28 cellular contexts compared by ENCODE assay signal in genomic region chr6:104630522-104630921, GRCh38.
"Had no signal": no experiment of that assay in that cellular context is flagged by ENCODE, and none has a peak within 500 bp of the region (broad histone marks: within the 10 kb centered on the region; RNA-seq: fewer than 3 reads in every experiment).

No MANE protein-coding gene starts in this region.

- H3K9me3 ChIP-seq: neutrophil, right lobe of liver, thoracic aorta, transverse colon, upper lobe of right lung, vagina had no signal

- H3K27me3 Mint-ChIP-seq: progenitor cell of endocrine pancreas had no signal

- H3K36me3 ChIP-seq: heart right ventricle, neutrophil, right lobe of liver, thoracic aorta, transverse colon, upper lobe of right lung, vagina had no signal

- H3K9ac ChIP-seq: parathyroid adenoma had no signal

- H3K27me3 ChIP-seq: heart right ventricle, neutrophil, right lobe of liver, transverse colon, upper lobe of right lung, vagina had no signal

- H3K27ac ChIP-seq: heart right ventricle, neutrophil, parathyroid adenoma, right lobe of liver, thoracic aorta, transverse colon, upper lobe of right lung, vagina had no signal

- H2AFZ ChIP-seq: parathyroid adenoma had no signal

- H3K9me3 Mint-ChIP-seq: effector memory CD8-positive, alpha-beta T cell; neural crest cell; stimulated activated naive CD8-positive, alpha-beta T cell treated with anti-CD3 and anti-CD28 coated beads, Interleukin-15, Interleukin-2, amounts not matched to agents 100 ng/mL and 50 ng/mL, for 24 hours had no signal

- DNase-seq: cerebellar nuclear complex; cortex of kidney; effector memory CD8-positive, alpha-beta T cell; erythroblast; heart right ventricle; hypothalamus; immature natural killer cell; islet precursor cell; kidney glomerular epithelial cell; left colon; left ventricle myocardium superior; mesenchymal stem cell; natural killer cell; right lobe of liver; small intestine; stimulated activated CD4-positive, alpha-beta T cell treated with anti-CD3 and anti-CD28 coated beads, Interleukin-15, amount 100 ng/mL, for 24 hours; stimulated activated CD4-positive, alpha-beta T cell treated with anti-CD3 and anti-CD28 coated beads, Interleukin-2, amount 100 ng/mL, for 48 hours; stimulated activated naive B cell treated with anti-CD40 and anti-IgM and Interleukin-4, amounts not matched to agents 10 μg/mL and 1 μg/mL and 100 μg/mL, for 72 hours; transverse colon; upper lobe of right lung had no signal

- H3K4me1 ChIP-seq: parathyroid adenoma, right lobe of liver, upper lobe of right lung, vagina had no signal

- H3K4me3 ChIP-seq: heart right ventricle, lung, right lobe of liver, thoracic aorta, transverse colon, upper lobe of right lung, vagina had no signal

- H3K36me3 Mint-ChIP-seq: immature natural killer cell; natural killer cell; stimulated activated naive B cell treated with anti-CD40 and anti-IgM and Interleukin-4, amounts not matched to agents 10 μg/mL and 1 μg/mL and 100 μg/mL, for 72 hours had no signal

- H3K27ac Mint-ChIP-seq: effector memory CD8-positive, alpha-beta T cell; immature natural killer cell; natural killer cell; progenitor cell of endocrine pancreas; stimulated activated naive B cell treated with anti-CD40 and anti-IgM and Interleukin-4, amounts not matched to agents 10 μg/mL and 1 μg/mL and 100 μg/mL, for 72 hours; stimulated activated naive CD8-positive, alpha-beta T cell treated with anti-CD3 and anti-CD28 coated beads, Interleukin-15, Interleukin-2, amounts not matched to agents 100 ng/mL and 50 ng/mL, for 24 hours had no signal

- H3K4me1 Mint-ChIP-seq: immature natural killer cell; natural killer cell; neural crest cell; stimulated activated naive B cell treated with anti-CD40 and anti-IgM and Interleukin-4, amounts not matched to agents 10 μg/mL and 1 μg/mL and 100 μg/mL, for 72 hours had no signal

- H3K4me3 Mint-ChIP-seq: effector memory CD8-positive, alpha-beta T cell; immature natural killer cell; natural killer cell; neural crest cell; stimulated activated naive B cell treated with anti-CD40 and anti-IgM and Interleukin-4, amounts not matched to agents 10 μg/mL and 1 μg/mL and 100 μg/mL, for 72 hours; stimulated activated naive CD8-positive, alpha-beta T cell treated with anti-CD3 and anti-CD28 coated beads, Interleukin-15, Interleukin-2, amounts not matched to agents 100 ng/mL and 50 ng/mL, for 24 hours had no signal

- H3K79me2 ChIP-seq: parathyroid adenoma had no signal
